In the genomic region with DNA sequence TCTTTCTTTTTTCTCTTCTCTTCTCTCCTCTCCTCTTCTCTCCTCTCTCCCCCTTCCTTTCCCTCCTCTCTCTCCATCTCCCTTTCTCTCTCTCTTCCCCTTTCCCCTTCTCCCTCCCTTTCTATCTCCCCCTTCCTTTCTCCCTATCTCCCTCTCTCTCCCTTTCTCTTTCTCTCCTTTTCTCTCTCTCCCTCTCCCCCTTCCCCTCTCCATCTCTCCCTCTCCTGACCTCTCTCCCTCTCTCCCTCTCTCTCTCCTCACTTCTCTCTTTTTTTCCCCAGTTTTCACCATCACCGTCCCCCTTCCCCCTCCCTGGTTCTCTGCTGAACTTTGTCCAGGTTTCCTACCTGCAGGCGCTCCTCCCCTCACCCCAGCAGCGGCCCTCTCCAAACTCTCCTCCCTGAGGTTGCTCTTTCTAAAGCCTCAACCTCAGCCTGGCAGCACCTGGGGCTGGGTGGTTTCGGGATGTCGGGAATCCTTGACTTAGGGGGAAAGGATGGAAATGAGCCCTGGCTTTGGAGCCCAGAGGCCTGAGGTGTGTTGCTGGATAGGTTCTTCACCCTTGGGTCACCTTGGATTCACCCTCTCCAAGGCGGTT, we compare ENCODE assay signal across 19 cellular contexts. TPM values are rescaled to one million over a fixed set of nuclear protein-coding genes. Genes with fewer than 3 reads are reported as not detected.
DNase-seq lines count a peak whose midpoint lies in the region; ATAC-seq and TF ChIP-seq lines count a peak whose summit lies in the region.
"Had no signal": no experiment of that assay in that cellular context is flagged by ENCODE, and none has a peak within 500 bp of the region (broad histone marks: within the 10 kb centered on the region; RNA-seq: fewer than 3 reads in every experiment).

No MANE protein-coding gene starts in this region.

- no peaks in the 10 kb centered on the region for H3K36me3 Mint-ChIP-seq in Caco-2 (ENCODE audit: insufficient read depth, unreplicated experiment)
- peaks cover 0 to 4% (median 1%) of the 10 kb centered on the region in 3 donors for H3K36me3 Mint-ChIP-seq in CD8-positive, alpha-beta memory T cell
- H3K36me3 Mint-ChIP-seq: natural killer cell had no signal

- no peak for ATAC-seq in RWPE2 (ENCODE audit: low read depth)
- ATAC-seq in gastrocnemius medialis, result no peak
- ATAC-seq: esophagus mucosa, HCT116, natural killer cell had no signal

- no peaks in the 10 kb centered on the region for H3K27me3 Mint-ChIP-seq in Caco-2 (ENCODE audit: insufficient read depth, unreplicated experiment)
- H3K27me3 Mint-ChIP-seq in CD8-positive, alpha-beta memory T cell, result peaks cover 46 to 85% of the 10 kb centered on the region in 2 donors

- intact Hi-C loops in Caco-2 (cut with micrococcal nuclease; ENCODE audit: unreplicated experiment) (no loop called here), gastrocnemius medialis (cut with DNase I; ENCODE audit: low total_unique reads) (no loop called here)

- H3K4me3 ChIP-seq in Caco-2 (ENCODE audit: low read depth, low read length) (peak overlapping the region; percentile 27; the same call in 1 of the 2 replicates), RWPE2 (ENCODE audit: severe bottlenecking) (peak overlapping the region; percentile 11), gastrocnemius medialis (peak overlapping the region in 3 of 4 donors; percentile 33 to 59 (median 35))
- no peak overlapping the region for H3K4me3 ChIP-seq in CD8-positive, alpha-beta memory T cell (ENCODE audit: low read length)
- H3K4me3 ChIP-seq: BLaER1 had no signal

- peaks cover 34% of the 10 kb centered on the region for H3K4me1 Mint-ChIP-seq in Caco-2 (ENCODE audit: low read depth, unreplicated experiment)
- no peaks in the 10 kb centered on the region for H3K4me1 Mint-ChIP-seq in CD8-positive, alpha-beta memory T cell
- H3K4me1 Mint-ChIP-seq: activated CD4-positive, alpha-beta memory T cell treated with anti-CD3 and anti-CD28 coated beads, Interleukin-2, amount 10 ng/mL, durations not matched to agents 7 days and 5 days; natural killer cell had no signal

- H3K27ac ChIP-seq in RWPE2 (ENCODE audit: poor library complexity, severe bottlenecking) (no peak overlapping the region), gastrocnemius medialis (no peak overlapping the region)
- H3K27ac ChIP-seq in CD8-positive, alpha-beta memory T cell (ENCODE audit: low read depth, low read length), result no peak overlapping the region
- H3K27ac ChIP-seq: BLaER1 had no signal

- H3K9me3 ChIP-seq in Caco-2 (no peaks in the 10 kb centered on the region), RWPE2 (ENCODE audit: severe bottlenecking) (no peaks in the 10 kb centered on the region), gastrocnemius medialis (no peaks in the 10 kb centered on the region)
- H3K9me3 ChIP-seq in CD8-positive, alpha-beta memory T cell (ENCODE audit: low read length), result no peaks in the 10 kb centered on the region

- TF ChIP-seq CTCF in Caco-2 (IDR thresholded peaks at IDR 0.05; ENCODE audit: insufficient read depth in 1 of 2, low read depth in 1 of 2, low read length in 1 of 2, severe bottlenecking in 1 of 2, unreplicated experiment in 1 of 2), result no peak
- no peak for TF ChIP-seq CTCF in RWPE2 (IDR thresholded peaks at IDR 0.05; ENCODE audit: poor library complexity, severe bottlenecking)
- no peak for TF ChIP-seq CTCF in gastrocnemius medialis (IDR thresholded peaks at IDR 0.05 in 4 of 5, conservative IDR thresholded peaks at IDR 0.05 in 1 of 5)

- POLR2A ChIA-PET in Caco-2 (lab: Charles Lee), result interaction anchor here (0.6 to 1.3 kb wide), 2 partner anchors 14 to 50 kb away, joined by 4 to 5 read pairs; no protein-coding TSS in a partner anchor
- POLR2A ChIA-PET in CD8-positive, alpha-beta memory T cell (lab: Charles Lee), result no interaction called here

- peak overlapping the region; percentile 75 for H3K4me3 Mint-ChIP-seq in Caco-2 (ENCODE audit: unreplicated experiment)
- H3K4me3 Mint-ChIP-seq in CD8-positive, alpha-beta memory T cell, result no peak overlapping the region
- H3K4me3 Mint-ChIP-seq: activated CD4-positive, alpha-beta memory T cell treated with anti-CD3 and anti-CD28 coated beads, Interleukin-2, amount 10 ng/mL, durations not matched to agents 7 days and 5 days; natural killer cell had no signal

- H3K27me3 ChIP-seq in Caco-2 (replicated peaks; ENCODE audit: control insufficient read depth, insufficient read depth, low read length), result no peaks in the 10 kb centered on the region
- H3K27me3 ChIP-seq in RWPE2 (ENCODE audit: insufficient read depth, poor library complexity, severe bottlenecking), result no peaks in the 10 kb centered on the region
- peaks cover 93 to 94% (median 94%) of the 10 kb centered on the region in 3 donors for H3K27me3 ChIP-seq in gastrocnemius medialis
- peaks cover 30% of the 10 kb centered on the region for H3K27me3 ChIP-seq in CD8-positive, alpha-beta memory T cell (ENCODE audit: insufficient read depth, low read length, poor library complexity, severe bottlenecking)

- H3K4me1 ChIP-seq in Caco-2, result peaks cover 36% of the 10 kb centered on the region
- peaks cover 21% of the 10 kb centered on the region for H3K4me1 ChIP-seq in RWPE2 (ENCODE audit: insufficient read depth, poor library complexity, severe bottlenecking)
- H3K4me1 ChIP-seq in gastrocnemius medialis, result peaks cover 3 to 16% of the 10 kb centered on the region in 2 donors
- H3K4me1 ChIP-seq in CD8-positive, alpha-beta memory T cell (ENCODE audit: insufficient read depth, low read length), result no peaks in the 10 kb centered on the region

- H3K27ac Mint-ChIP-seq in Caco-2 (ENCODE audit: unreplicated experiment), result peak overlapping the region; percentile 59
- H3K27ac Mint-ChIP-seq in CD8-positive, alpha-beta memory T cell, result no peak overlapping the region
- H3K27ac Mint-ChIP-seq: activated CD4-positive, alpha-beta memory T cell treated with anti-CD3 and anti-CD28 coated beads, Interleukin-2, amount 10 ng/mL, durations not matched to agents 7 days and 5 days; natural killer cell had no signal

- TF ChIP-seq POLR2A in gastrocnemius medialis (IDR thresholded peaks at IDR 0.05), result no peak

- H3K36me3 ChIP-seq in Caco-2 (ENCODE audit: control insufficient read depth, insufficient read depth, low read length), result no peaks in the 10 kb centered on the region
- no peaks in the 10 kb centered on the region for H3K36me3 ChIP-seq in RWPE2 (ENCODE audit: low read depth)
- H3K36me3 ChIP-seq in gastrocnemius medialis, result no peaks in the 10 kb centered on the region
- H3K36me3 ChIP-seq in CD8-positive, alpha-beta memory T cell (ENCODE audit: insufficient read depth, low read length), result no peaks in the 10 kb centered on the region
- H3K36me3 ChIP-seq: BLaER1 had no signal

- CTCF ChIA-PET in Caco-2 (lab: Charles Lee), result interaction anchor here (1.4 kb wide), 1 partner anchor 15 kb away, joined by 8 read pairs; a partner anchor contains a TSS
- CTCF ChIA-PET in CD8-positive, alpha-beta memory T cell (lab: Charles Lee), result no interaction called here

- DNase-seq in Caco-2 (peak in 1 of 2 experiments; percentile 44), RWPE2 (ENCODE audit: low spot score) (no peak), islet precursor cell (peak; percentile 77), gastrocnemius medialis (no peak), CD1c-positive myeloid dendritic cell (ENCODE audit: extremely low spot score) (no peak), NCI-H446 treated with DMSO at 0.1 percent for 48 hours (lab: John Stamatoyannopoulos, UW) (no peak), NCI-H1092 treated with DMSO at 0.1 percent for 48 hours (lab: John Stamatoyannopoulos, UW) (no peak)
- DNase-seq in CD8-positive, alpha-beta memory T cell, result no peak
- DNase-seq: activated CD4-positive, alpha-beta memory T cell treated with anti-CD3 and anti-CD28 coated beads, Interleukin-2, amount 10 ng/mL, durations not matched to agents 7 days and 5 days; activated effector memory CD4-positive, alpha-beta T cell treated with anti-CD3 and anti-CD28 coated beads, Interleukin-2, amount 50 U/mL, for 16 hours; DND-41; natural killer cell; NCI-H1694; NCI-H748 treated with DMSO at 0.1 percent for 48 hours; SHP77; T-helper 9 cell had no signal

- H3K9me3 Mint-ChIP-seq in Caco-2 (ENCODE audit: unreplicated experiment), result no peaks in the 10 kb centered on the region
- H3K9me3 Mint-ChIP-seq in CD8-positive, alpha-beta memory T cell, result peaks cover 0 to 23% (median 8%) of the 10 kb centered on the region in 5 donors
- H3K9me3 Mint-ChIP-seq: activated CD4-positive, alpha-beta memory T cell treated with anti-CD3 and anti-CD28 coated beads, Interleukin-2, amount 10 ng/mL, durations not matched to agents 7 days and 5 days had no signal

- in situ Hi-C loops in gastrocnemius medialis (cut with MboI; ENCODE audit: low sequenced_read_pairs in 4 of 4), result loop anchor here in 1 of 4 donors (25.0 kb wide), 1 partner anchor 639 kb away; no protein-coding TSS in a partner anchor

- BruUV-seq in Caco-2 (replicated peaks; lab: Mats Ljungman, UMichigan), result no TSS peak

RNA-seq across cellular contexts. Expression of a gene that starts 14.7 kb away (rescaled TPM):
- total RNA-seq in Caco-2 (2022), result 47.2 and 54.0 TPM in 2 replicates
- 10 to 100 TPM in 3 of 4 donors, 1 to 10 TPM in 1; 7.5 to 16.7 (median 11.9) TPM for total RNA-seq in gastrocnemius medialis
- not detected for total RNA-seq in CD8-positive, alpha-beta memory T cell
- polyA plus RNA-seq in CD8-positive, alpha-beta memory T cell, result not detected
- total RNA-seq: activated CD4-positive, alpha-beta memory T cell treated with anti-CD3 and anti-CD28 coated beads, Interleukin-2, amount 10 ng/mL, durations not matched to agents 7 days and 5 days had no signal

Comparison
In these comparisons a context has a peak if more than half of its experiments do, and no peak if none do; other contexts are left out.
1. RNA of a gene that starts 14.7 kb away (total RNA-seq): 47.2 to 54.0 TPM in Caco-2 and 7.5 to 16.7 TPM in gastrocnemius medialis; not detected in CD8-positive, alpha-beta memory T cell; every median in the first group is over 4 times any median in the second.